ENCODE assay signal across 24 cellular contexts in genomic region chr4:77449996-77450395, GRCh38.
"Had no signal": no experiment of that assay in that cellular context is flagged by ENCODE, and none has a peak within 500 bp of the region (broad histone marks: within the 10 kb centered on the region; RNA-seq: fewer than 3 reads in every experiment).

No MANE protein-coding gene starts in this region.

- H3K4me1 ChIP-seq: lower lobe of right lung, neural progenitor cell, parathyroid adenoma, right atrium auricular region, right lobe of liver, tibial nerve, vagina had no signal

- H3K27ac ChIP-seq: lower lobe of right lung, neural progenitor cell, neutrophil, parathyroid adenoma, right atrium auricular region, right lobe of liver, tibial nerve, vagina had no signal

- H3K9me3 ChIP-seq: lower lobe of right lung, neutrophil, right atrium auricular region, right lobe of liver, tibial nerve, vagina had no signal

- DNase-seq: islet precursor cell; lower lobe of right lung; mammary epithelial cell; mesendoderm; naive B cell; natural killer cell; nephron progenitor cell; occipital lobe; right lobe of liver; stimulated activated CD4-positive, alpha-beta T cell treated with anti-CD3 and anti-CD28 coated beads, Interleukin-1b, Interleukin-23, amount 100 ng/mL, for 48 hours; stimulated activated CD4-positive, alpha-beta T cell treated with anti-CD3 and anti-CD28 coated beads, Interleukin-2, amount 100 ng/mL, for 48 hours; stimulated activated CD4-positive, alpha-beta T cell treated with anti-CD3 and anti-CD28 coated beads, Interleukin-4, amount 100 ng/mL, for 4 hours; stimulated activated CD8-positive, alpha-beta memory T cell treated with anti-CD3 and anti-CD28 coated beads, Interleukin-4, amount 100 ng/mL, for 48 hours; stimulated activated naive CD4-positive, alpha-beta T cell treated with Interleukin-2 at 50 U/mL for 16 hours; stimulated activated naive CD8-positive, alpha-beta T cell treated with anti-CD3 and anti-CD28 coated beads, Interleukin-15, amount 100 ng/mL, for 72 hours; substantia nigra had no signal

- H3K4me3 ChIP-seq: lower lobe of right lung, neural progenitor cell, right atrium auricular region, right lobe of liver, smooth muscle cell, tibial nerve, vagina had no signal

- H3K36me3 ChIP-seq: lower lobe of right lung, neural progenitor cell, neutrophil, right atrium auricular region, right lobe of liver, tibial nerve, vagina had no signal

- H3K27me3 ChIP-seq: neural progenitor cell, neutrophil, right atrium auricular region, right lobe of liver, tibial nerve, vagina had no signal

- ATAC-seq: natural killer cell; right lobe of liver; stimulated activated memory B cell treated with anti-CD40 and anti-IgM and Interleukin-4, amounts not matched to agents 10 μg/mL and 1 μg/mL and 100 μg/mL, for 72 hours; stimulated activated naive CD8-positive, alpha-beta T cell treated with anti-CD3 and anti-CD28 coated beads, Interleukin-15, amount 100 ng/mL, for 72 hours had no signal
